1 cellular context compared by ENCODE assay signal in the genomic region with DNA sequence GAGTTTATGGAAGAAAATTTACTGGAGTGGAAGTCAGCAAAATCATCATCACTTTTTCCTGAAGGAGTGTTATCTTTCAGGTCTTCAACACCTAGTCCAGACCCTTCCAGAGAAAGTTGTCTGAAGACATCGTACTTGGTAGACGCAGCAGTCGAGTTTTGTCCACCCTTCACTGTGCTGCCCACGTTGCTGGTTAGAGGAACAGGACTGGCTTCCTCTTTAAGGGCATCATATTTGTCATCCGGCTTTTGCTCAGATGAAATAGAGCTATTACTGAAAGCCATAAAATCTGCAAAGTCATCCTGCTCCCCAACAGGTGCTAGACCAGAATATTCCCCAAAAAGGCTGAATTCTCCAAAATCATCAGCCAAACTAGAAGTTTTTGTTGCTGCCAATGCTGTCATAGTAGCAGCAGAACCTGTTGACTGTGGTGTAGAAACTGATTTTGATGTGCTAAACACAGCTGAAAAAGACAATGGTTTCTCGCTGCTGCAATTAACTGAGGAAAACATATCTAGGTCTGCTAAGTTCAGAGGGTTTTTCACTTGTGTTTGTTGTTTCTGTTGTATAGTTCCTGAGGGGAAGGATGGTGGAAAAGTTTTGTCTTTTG.
TF ChIP-seq lines count a peak whose summit lies in the region.

No MANE protein-coding gene starts in this region.

TF ChIP-seq in K562, 482 proteins besides CTCF, POLR2A, EP300 and RAD21:
- TF ChIP-seq HNRNPK (IDR thresholded peaks at IDR 0.05; ENCODE audit: low read depth, low read length, poor library complexity, severe bottlenecking) (no peak), MAFF (IDR thresholded peaks at IDR 0.05; ENCODE audit: low read length) (peak; percentile 48; the same call in 1 of the 2 replicates), ZNF316 (IDR thresholded peaks at IDR 0.05) (peak; percentile 29; the same call in 1 of the 2 replicates), C11orf30 (IDR thresholded peaks at IDR 0.05; ENCODE audit: low read depth) (peak; percentile 37; the same call in 1 of the 2 replicates), TBP (optimal IDR thresholded peaks at IDR 0.05; ENCODE audit: low read depth, low read length) (peak; percentile 18), NFE2L1 (tag; IDR thresholded peaks at IDR 0.05; ENCODE audit: borderline replicate concordance, low read depth) (peak; percentile 21; the same call in 1 of the 2 replicates), MAFG (tag; conservative IDR thresholded peaks at IDR 0.05) (peak; percentile 58), NFE2 (IDR thresholded peaks at IDR 0.05; ENCODE audit: low read depth) (peak; percentile 49)
- TF ChIP-seq, protein P1, sequence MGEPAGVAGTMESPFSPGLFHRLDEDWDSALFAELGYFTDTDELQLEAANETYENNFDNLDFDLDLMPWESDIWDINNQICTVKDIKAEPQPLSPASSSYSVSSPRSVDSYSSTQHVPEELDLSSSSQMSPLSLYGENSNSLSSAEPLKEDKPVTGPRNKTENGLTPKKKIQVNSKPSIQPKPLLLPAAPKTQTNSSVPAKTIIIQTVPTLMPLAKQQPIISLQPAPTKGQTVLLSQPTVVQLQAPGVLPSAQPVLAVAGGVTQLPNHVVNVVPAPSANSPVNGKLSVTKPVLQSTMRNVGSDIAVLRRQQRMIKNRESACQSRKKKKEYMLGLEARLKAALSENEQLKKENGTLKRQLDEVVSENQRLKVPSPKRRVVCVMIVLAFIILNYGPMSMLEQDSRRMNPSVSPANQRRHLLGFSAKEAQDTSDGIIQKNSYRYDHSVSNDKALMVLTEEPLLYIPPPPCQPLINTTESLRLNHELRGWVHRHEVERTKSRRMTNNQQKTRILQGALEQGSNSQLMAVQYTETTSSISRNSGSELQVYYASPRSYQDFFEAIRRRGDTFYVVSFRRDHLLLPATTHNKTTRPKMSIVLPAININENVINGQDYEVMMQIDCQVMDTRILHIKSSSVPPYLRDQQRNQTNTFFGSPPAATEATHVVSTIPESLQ (CRISPR knock-in tag; IDR thresholded peaks at IDR 0.05) = no peak
- TF ChIP-seq, protein P2, sequence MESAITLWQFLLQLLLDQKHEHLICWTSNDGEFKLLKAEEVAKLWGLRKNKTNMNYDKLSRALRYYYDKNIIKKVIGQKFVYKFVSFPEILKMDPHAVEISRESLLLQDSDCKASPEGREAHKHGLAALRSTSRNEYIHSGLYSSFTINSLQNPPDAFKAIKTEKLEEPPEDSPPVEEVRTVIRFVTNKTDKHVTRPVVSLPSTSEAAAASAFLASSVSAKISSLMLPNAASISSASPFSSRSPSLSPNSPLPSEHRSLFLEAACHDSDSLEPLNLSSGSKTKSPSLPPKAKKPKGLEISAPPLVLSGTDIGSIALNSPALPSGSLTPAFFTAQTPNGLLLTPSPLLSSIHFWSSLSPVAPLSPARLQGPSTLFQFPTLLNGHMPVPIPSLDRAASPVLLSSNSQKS (CRISPR knock-in tag; IDR thresholded peaks at IDR 0.05) = no peak
